2 cellular contexts compared by ENCODE assay signal in the genomic region with DNA sequence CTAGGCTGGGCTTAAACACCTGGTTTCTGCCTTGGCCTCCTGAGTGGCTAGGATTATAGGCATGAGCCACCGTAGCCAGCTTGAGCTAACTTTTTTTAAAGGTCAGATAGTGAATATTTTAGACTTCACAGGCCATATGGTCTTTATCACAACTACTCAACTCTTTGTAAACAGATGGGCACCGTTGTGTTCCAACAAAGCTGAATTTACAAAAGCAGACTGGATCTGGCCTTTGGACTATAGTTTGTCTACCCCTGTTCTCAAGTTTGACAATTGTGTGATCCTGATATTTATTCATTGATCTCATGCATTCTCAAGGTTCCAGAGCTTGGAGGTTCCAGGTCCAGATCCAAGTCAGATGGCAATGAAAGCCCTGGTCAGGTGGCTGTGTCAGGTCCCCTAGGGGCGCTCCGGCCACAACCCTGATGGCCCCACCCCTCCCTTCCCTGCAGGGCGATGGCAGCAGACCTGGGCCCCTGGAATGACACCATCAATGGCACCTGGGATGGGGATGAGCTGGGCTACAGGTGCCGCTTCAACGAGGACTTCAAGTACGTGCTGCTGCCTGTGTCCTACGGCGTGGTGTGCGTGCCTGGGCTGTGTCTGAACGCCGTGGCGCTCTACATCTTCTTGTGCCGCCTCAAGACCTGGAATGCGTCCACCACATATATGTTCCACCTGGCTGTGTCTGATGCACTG.
TF ChIP-seq lines count a peak whose summit lies in the region.

No MANE protein-coding gene starts in this region.

TF ChIP-seq in H1, 55 proteins besides CTCF, POLR2A, EP300 and RAD21:
- TF ChIP-seq NRF1 (IDR thresholded peaks at IDR 0.05; ENCODE audit: low read depth, low read length) (no peak), JUN (IDR thresholded peaks at IDR 0.05; ENCODE audit: low read depth, low read length) (no peak), MAFK (IDR thresholded peaks at IDR 0.05; ENCODE audit: low read depth, low read length) (no peak), HDAC2 (IDR thresholded peaks at IDR 0.05; ENCODE audit: borderline replicate concordance in 1 of 2, low read depth in 2 of 2, low read length in 2 of 2) (no peak), CBX5 (IDR thresholded peaks at IDR 0.05; ENCODE audit: low read depth, low read length) (no peak), TCF12 (IDR thresholded peaks at IDR 0.05; ENCODE audit: low read depth, low read length) (no peak), POLR2AphosphoS5 (IDR thresholded peaks at IDR 0.05; ENCODE audit: low read depth, low read length) (no peak), KDM1A (IDR thresholded peaks at IDR 0.05; ENCODE audit: borderline replicate concordance, low read length) (no peak), BACH1 (IDR thresholded peaks at IDR 0.05; ENCODE audit: low read length) (no peak)
- TF ChIP-seq, protein P1, sequence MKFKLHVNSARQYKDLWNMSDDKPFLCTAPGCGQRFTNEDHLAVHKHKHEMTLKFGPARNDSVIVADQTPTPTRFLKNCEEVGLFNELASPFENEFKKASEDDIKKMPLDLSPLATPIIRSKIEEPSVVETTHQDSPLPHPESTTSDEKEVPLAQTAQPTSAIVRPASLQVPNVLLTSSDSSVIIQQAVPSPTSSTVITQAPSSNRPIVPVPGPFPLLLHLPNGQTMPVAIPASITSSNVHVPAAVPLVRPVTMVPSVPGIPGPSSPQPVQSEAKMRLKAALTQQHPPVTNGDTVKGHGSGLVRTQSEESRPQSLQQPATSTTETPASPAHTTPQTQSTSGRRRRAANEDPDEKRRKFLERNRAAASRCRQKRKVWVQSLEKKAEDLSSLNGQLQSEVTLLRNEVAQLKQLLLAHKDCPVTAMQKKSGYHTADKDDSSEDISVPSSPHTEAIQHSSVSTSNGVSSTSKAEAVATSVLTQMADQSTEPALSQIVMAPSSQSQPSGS (IDR thresholded peaks at IDR 0.05; ENCODE audit: low read length): no peak

TF ChIP-seq in liver, 16 proteins besides CTCF, POLR2A, EP300 and RAD21 (continued from another document):
- TF ChIP-seq, protein P2, sequence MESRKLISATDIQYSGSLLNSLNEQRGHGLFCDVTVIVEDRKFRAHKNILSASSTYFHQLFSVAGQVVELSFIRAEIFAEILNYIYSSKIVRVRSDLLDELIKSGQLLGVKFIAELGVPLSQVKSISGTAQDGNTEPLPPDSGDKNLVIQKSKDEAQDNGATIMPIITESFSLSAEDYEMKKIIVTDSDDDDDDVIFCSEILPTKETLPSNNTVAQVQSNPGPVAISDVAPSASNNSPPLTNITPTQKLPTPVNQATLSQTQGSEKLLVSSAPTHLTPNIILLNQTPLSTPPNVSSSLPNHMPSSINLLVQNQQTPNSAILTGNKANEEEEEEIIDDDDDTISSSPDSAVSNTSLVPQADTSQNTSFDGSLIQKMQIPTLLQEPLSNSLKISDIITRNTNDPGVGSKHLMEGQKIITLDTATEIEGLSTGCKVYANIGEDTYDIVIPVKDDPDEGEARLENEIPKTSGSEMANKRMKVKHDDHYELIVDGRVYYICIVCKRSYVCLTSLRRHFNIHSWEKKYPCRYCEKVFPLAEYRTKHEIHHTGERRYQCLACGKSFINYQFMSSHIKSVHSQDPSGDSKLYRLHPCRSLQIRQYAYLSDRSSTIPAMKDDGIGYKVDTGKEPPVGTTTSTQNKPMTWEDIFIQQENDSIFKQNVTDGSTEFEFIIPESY (IDR thresholded peaks at IDR 0.05): no peak
- TF ChIP-seq HNF4A (conservative IDR thresholded peaks at IDR 0.05): peak; percentile 58 to 62
